Comparison of ENCODE assay signal across 1 cellular context in genomic region chr3:48299746-48300361, GRCh38.
TF ChIP-seq lines count a peak whose summit lies in the region.

No MANE protein-coding gene starts in this region.

TF ChIP-seq in WTC11, 78 proteins besides CTCF, POLR2A, EP300 and RAD21 (continued from another document):
- no peak for TF ChIP-seq ERG (CRISPR knock-in tag; IDR thresholded peaks at IDR 0.05)
- TF ChIP-seq ZNF121 (CRISPR knock-in tag; IDR thresholded peaks at IDR 0.05): no peak
- TF ChIP-seq SOX15 (CRISPR knock-in tag; IDR thresholded peaks at IDR 0.05): no peak
